Comparison of ENCODE assay signal across 23 cellular contexts in genomic region chr16:9867176-9867575, GRCh38.
DNase-seq lines count a peak whose midpoint lies in the region; TF ChIP-seq lines count a peak whose summit lies in the region.
"Had no signal": no experiment of that assay in that cellular context is flagged by ENCODE, and none has a peak within 500 bp of the region (broad histone marks: within the 10 kb centered on the region; RNA-seq: fewer than 3 reads in every experiment).

No MANE protein-coding gene starts in this region.

- H3K27me3 Mint-ChIP-seq in mesothelial cell of epicardium (ENCODE audit: low read depth), result peaks cover 15% of the 10 kb centered on the region
- H3K27me3 Mint-ChIP-seq: CD4-positive, CD25-positive, alpha-beta regulatory T cell had no signal

- H3K4me3 Mint-ChIP-seq in mesothelial cell of epicardium, result no peak overlapping the region
- H3K4me3 Mint-ChIP-seq: CD14-positive monocyte; CD4-positive, alpha-beta memory T cell; CD4-positive, CD25-positive, alpha-beta regulatory T cell; CD8-positive, alpha-beta memory T cell had no signal

- no peaks in the 10 kb centered on the region for H3K36me3 Mint-ChIP-seq in mesothelial cell of epicardium
- H3K36me3 Mint-ChIP-seq: CD14-positive monocyte; CD4-positive, alpha-beta memory T cell; CD4-positive, CD25-positive, alpha-beta regulatory T cell; CD8-positive, alpha-beta memory T cell had no signal

- H3K9me3 Mint-ChIP-seq in mesothelial cell of epicardium, result no peaks in the 10 kb centered on the region
- H3K9me3 Mint-ChIP-seq: CD8-positive, alpha-beta memory T cell had no signal

- DNase-seq in dorsolateral prefrontal cortex (peak in 3 of 10 donors; percentile 50 to 55 (median 54)), occipital lobe (lab: John Stamatoyannopoulos, UW) (peak; percentile 12), mesothelial cell of epicardium (ENCODE audit: low spot score in 2 of 2, unreplicated experiment in 2 of 2) (no peak)
- DNase-seq in stimulated activated CD4-positive, alpha-beta T cell treated with anti-CD3 and anti-CD28 coated beads, Interleukin-4, amount 100 ng/mL, for 4 hours, result no peak
- DNase-seq in stimulated activated CD4-positive, alpha-beta T cell treated with anti-CD3 and anti-CD28 coated beads, Interleukin-2, amount 100 ng/mL, for 24 hours, result no peak
- DNase-seq: 8988T; ACHN; BE2C; C1 segment of cervical spinal cord; CD4-positive, alpha-beta memory T cell; CD4-positive, CD25-positive, alpha-beta regulatory T cell; CD8-positive, alpha-beta memory T cell; COR-L47; DMS 273 treated with DMSO at 0.1 percent for 48 hours; DMS153; DMS53; DMS79; DND-41; EL; GDM1 had no signal

- H3K27me3 ChIP-seq in dorsolateral prefrontal cortex, result no peaks in the 10 kb centered on the region
- H3K27me3 ChIP-seq: BE2C, BLaER1 had no signal

- TF ChIP-seq CTCF in dorsolateral prefrontal cortex (IDR thresholded peaks at IDR 0.05 in 54 of 56, conservative IDR thresholded peaks at IDR 0.05 in 2 of 56; ENCODE audit: low read depth in 1 of 56, partially characterized antibody in 56 of 56), result no peak
- no peak for TF ChIP-seq CTCF in mesothelial cell of epicardium (IDR thresholded peaks at IDR 0.05; ENCODE audit: unreplicated experiment)

- no peak overlapping the region for H3K4me3 ChIP-seq in dorsolateral prefrontal cortex
- H3K4me3 ChIP-seq: BLaER1, GM12878 had no signal

- H3K4me1 Mint-ChIP-seq in mesothelial cell of epicardium, result no peaks in the 10 kb centered on the region
- H3K4me1 Mint-ChIP-seq: CD14-positive monocyte; CD4-positive, alpha-beta memory T cell; CD4-positive, CD25-positive, alpha-beta regulatory T cell; CD8-positive, alpha-beta memory T cell had no signal

- intact Hi-C loops in dorsolateral prefrontal cortex (cut with DNase I), result no loop called here

- no peak overlapping the region for H3K27ac Mint-ChIP-seq in mesothelial cell of epicardium
- H3K27ac Mint-ChIP-seq: CD14-positive monocyte; CD4-positive, alpha-beta memory T cell; CD4-positive, CD25-positive, alpha-beta regulatory T cell; CD8-positive, alpha-beta memory T cell had no signal

- peak overlapping the region in 45 of 59 donors; percentile 0 to 82 (median 50) for H3K27ac ChIP-seq in dorsolateral prefrontal cortex
- H3K27ac ChIP-seq: BLaER1 had no signal
